ENCODE assay signal across 10 cellular contexts in genomic region chr11:456533-456932, GRCh38. TPM values are rescaled to one million over a fixed set of nuclear protein-coding genes. Genes with fewer than 3 reads are reported as not detected.
DNase-seq lines count a peak whose midpoint lies in the region; ATAC-seq, FAIRE-seq and TF ChIP-seq lines count a peak whose summit lies in the region.
"Had no signal": no experiment of that assay in that cellular context is flagged by ENCODE, and none has a peak within 500 bp of the region (broad histone marks: within the 10 kb centered on the region; RNA-seq: fewer than 3 reads in every experiment).

No MANE protein-coding gene starts in this region.

- no peaks in the 10 kb centered on the region for H3K27me3 ChIP-seq in effector memory CD4-positive, alpha-beta T cell (replicated peaks; ENCODE audit: control insufficient read depth, insufficient read depth, low read length, poor library complexity, severe bottlenecking)

- H3K9me3 ChIP-seq in effector memory CD4-positive, alpha-beta T cell (ENCODE audit: control insufficient read depth, low read length) = no peaks in the 10 kb centered on the region

- no peak overlapping the region for H3K27ac Mint-ChIP-seq in HFFc6

- H3K4me1 ChIP-seq in effector memory CD4-positive, alpha-beta T cell (ENCODE audit: control insufficient read depth, insufficient read depth, low read length, poor library complexity, severe bottlenecking) = peaks cover 23% of the 10 kb centered on the region

- peak; percentile 83 for ATAC-seq in stimulated activated naive CD8-positive, alpha-beta T cell treated with anti-CD3 and anti-CD28 coated beads, Interleukin-15, Interleukin-2, amounts not matched to agents 100 U/mL and 50 U/mL, for 24 hours

- H3K4me1 Mint-ChIP-seq in HFFc6 (ENCODE audit: low read depth) = peaks cover 2% of the 10 kb centered on the region

- peaks cover 19% of the 10 kb centered on the region for H3K36me3 Mint-ChIP-seq in HFFc6 (ENCODE audit: low read depth)

- H3K27ac ChIP-seq in effector memory CD4-positive, alpha-beta T cell (ENCODE audit: insufficient read depth, low read length, poor library complexity, severe bottlenecking) = peak overlapping the region; percentile 66

- H3K36me3 ChIP-seq in effector memory CD4-positive, alpha-beta T cell (ENCODE audit: control insufficient read depth, insufficient read depth, low read length) = peaks cover 15% of the 10 kb centered on the region

- no peak for FAIRE-seq in HTR-8/SVneo (lab: Jason Lieb, UNC)

- DNase-seq in activated naive CD4-positive, alpha-beta T cell treated with Interleukin-2 at 50 U/mL for 16 hours = peak; percentile 45
- no peak for DNase-seq in activated naive CD4-positive, alpha-beta T cell (lab: John Stamatoyannopoulos, UW)
- peak in 3 of 5 experiments; percentile 36 to 90 (median 61) for DNase-seq in T-helper 2 cell
- DNase-seq in effector memory CD4-positive, alpha-beta T cell = peak in 1 of 3 donors; percentile 30
- peak; percentile 53 for DNase-seq in stimulated activated naive CD8-positive, alpha-beta T cell treated with anti-CD3 and anti-CD28 coated beads, Interleukin-15, Interleukin-2, amounts not matched to agents 100 U/mL and 50 U/mL, for 24 hours
- DNase-seq in NCI-H748 treated with DMSO at 0.1 percent for 48 hours (lab: John Stamatoyannopoulos, UW) = no peak
- no peak for DNase-seq in HFFc6
- no peak for DNase-seq in HTR-8/SVneo (ENCODE audit: insufficient read length, low spot score)
- DNase-seq: foreskin fibroblast, KBM-7 had no signal

- H3K27me3 Mint-ChIP-seq in HFFc6 (ENCODE audit: insufficient read depth) = no peaks in the 10 kb centered on the region

- H3K4me3 Mint-ChIP-seq in HFFc6 = no peak overlapping the region

- peak overlapping the region; percentile 18 for H3K4me3 ChIP-seq in effector memory CD4-positive, alpha-beta T cell (ENCODE audit: insufficient read depth, low read depth, low read length, poor library complexity, severe bottlenecking)

- TF ChIP-seq CTCF in HFFc6 (IDR thresholded peaks at IDR 0.05) = no peak

- no peaks in the 10 kb centered on the region for H3K9me3 Mint-ChIP-seq in HFFc6

RNA-seq across cellular contexts. Expression of gene PTDSS2, which starts 6.5 kb away (rescaled TPM):
- 10 to 100 TPM; 23.3 to 34.5 (median 27.2) TPM for total RNA-seq in HFFc6 (2021; fragmentation: NEBNext Ultra II Directional; extraction: Animal tissue kit (Norgen Biotek cat#: 25700))

RNA-seq across cellular contexts. Expression of gene ANO9, which starts 14.7 kb away (rescaled TPM):
- not detected for total RNA-seq in HFFc6 (2021; fragmentation: NEBNext Ultra II Directional; extraction: Animal tissue kit (Norgen Biotek cat#: 25700))

RNA-seq across cellular contexts. Expression of gene SIGIRR, which starts 41.7 kb away (rescaled TPM):
- total RNA-seq in HFFc6 (2021; fragmentation: NEBNext Ultra II Directional; extraction: Animal tissue kit (Norgen Biotek cat#: 25700)) = 10 to 100 TPM; 15.9 to 21.6 (median 18.7) TPM

RNA-seq across cellular contexts. Expression of gene RNH1, which starts 50.5 kb away (rescaled TPM):
- total RNA-seq in HFFc6 (2021; fragmentation: NEBNext Ultra II Directional; extraction: Animal tissue kit (Norgen Biotek cat#: 25700)) = 100 to 1,000 TPM; 223 to 272 (median 250) TPM

Comparison
In these comparisons a context has a peak if more than half of its experiments do, and no peak if none do; other contexts are left out.
1. DNase-seq: peak in activated naive CD4-positive, alpha-beta T cell treated with Interleukin-2 at 50 U/mL for 16 hours (single experiment), T-helper 2 cell (3 of 5) and stimulated activated naive CD8-positive, alpha-beta T cell treated with anti-CD3 and anti-CD28 coated beads, Interleukin-15, Interleukin-2, amounts not matched to agents 100 U/mL and 50 U/mL, for 24 hours (single experiment); none in activated naive CD4-positive, alpha-beta T cell (0 of 4), NCI-H748 treated with DMSO at 0.1 percent for 48 hours (single experiment), HFFc6 (single experiment) and HTR-8/SVneo (single experiment).